Comparison of ENCODE assay signal across 8 cellular contexts in the genomic region with DNA sequence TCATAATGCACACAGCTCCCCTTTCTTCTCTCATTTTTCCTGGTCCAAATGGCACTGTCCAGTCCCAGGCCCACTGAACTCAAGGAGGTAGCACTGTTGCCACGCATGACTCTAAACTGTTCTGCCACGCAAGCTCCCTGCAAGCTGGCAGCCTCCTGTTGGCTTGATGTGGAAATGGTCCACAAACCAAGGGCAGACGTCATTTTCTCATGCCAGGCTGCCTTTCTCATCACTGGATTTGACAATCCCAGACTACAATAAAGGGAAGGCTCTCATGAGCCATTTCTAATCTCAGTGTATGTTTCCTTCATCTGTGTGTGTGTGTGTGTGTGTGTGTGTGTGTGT. TPM values are rescaled to one million over a fixed set of nuclear protein-coding genes. Genes with fewer than 3 reads are reported as not detected.
"Had no signal": no experiment of that assay in that cellular context is flagged by ENCODE, and none has a peak within 500 bp of the region (broad histone marks: within the 10 kb centered on the region; RNA-seq: fewer than 3 reads in every experiment).

No MANE protein-coding gene starts in this region.

- DNase-seq: H9, HCEC 1CT, IMR-90, KG1 had no signal

- H3K4me3 ChIP-seq: GM23338, K562 had no signal

- H3K9me3 Mint-ChIP-seq: GM23338 had no signal

- ATAC-seq: GM23338, K562 had no signal

- H3K4me3 Mint-ChIP-seq: GM23338, H9 had no signal

RNA-seq across cellular contexts. Expression of a gene that starts 22.4 kb away (rescaled TPM):
- total RNA-seq: GM23338, H1, H9, HT-29, IMR-90, K562 had no signal
- polyA plus RNA-seq: GM23338, H1, IMR-90, K562 had no signal
